In the genomic region with DNA sequence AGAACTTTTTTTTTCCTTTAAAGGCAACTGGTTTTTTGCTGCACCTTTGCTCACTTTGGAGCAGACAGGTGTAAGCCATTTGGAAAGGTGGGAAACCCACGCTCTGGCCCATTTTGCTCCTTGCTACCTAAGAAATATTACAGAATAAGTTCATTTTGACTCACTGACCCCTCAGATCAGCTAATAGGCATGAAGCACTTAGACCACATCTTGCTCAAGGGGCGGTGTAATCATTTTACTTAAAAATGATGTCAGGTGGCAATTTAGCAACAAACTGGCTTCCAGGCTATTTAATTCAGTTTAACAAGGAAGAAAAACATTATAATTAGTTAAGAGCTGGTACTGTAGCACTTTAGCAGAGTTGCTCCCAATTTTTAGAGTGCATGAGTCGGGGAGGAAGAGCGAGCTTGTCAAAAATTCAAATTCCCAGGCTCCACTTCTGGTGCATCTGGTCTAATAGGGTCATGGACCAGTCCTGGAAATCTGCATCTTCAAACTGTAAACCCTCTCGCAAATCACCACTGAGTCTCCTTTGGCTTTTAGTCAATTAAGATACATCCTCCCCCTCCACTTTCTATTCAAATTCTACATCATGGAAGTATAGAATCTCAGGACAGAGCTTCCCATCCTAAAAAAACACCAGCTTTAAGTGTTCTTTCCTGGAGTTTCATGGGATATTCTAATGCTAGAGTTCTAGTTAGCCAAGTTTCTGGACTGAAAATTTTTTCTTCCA, we compare ENCODE assay signal across 1 cellular context.
TF ChIP-seq lines count a peak whose summit lies in the region.

No MANE protein-coding gene starts in this region.

TF ChIP-seq in SK-N-SH, 30 proteins besides CTCF, POLR2A, EP300 and RAD21 (continued from another document):
- TF ChIP-seq, protein P1, sequence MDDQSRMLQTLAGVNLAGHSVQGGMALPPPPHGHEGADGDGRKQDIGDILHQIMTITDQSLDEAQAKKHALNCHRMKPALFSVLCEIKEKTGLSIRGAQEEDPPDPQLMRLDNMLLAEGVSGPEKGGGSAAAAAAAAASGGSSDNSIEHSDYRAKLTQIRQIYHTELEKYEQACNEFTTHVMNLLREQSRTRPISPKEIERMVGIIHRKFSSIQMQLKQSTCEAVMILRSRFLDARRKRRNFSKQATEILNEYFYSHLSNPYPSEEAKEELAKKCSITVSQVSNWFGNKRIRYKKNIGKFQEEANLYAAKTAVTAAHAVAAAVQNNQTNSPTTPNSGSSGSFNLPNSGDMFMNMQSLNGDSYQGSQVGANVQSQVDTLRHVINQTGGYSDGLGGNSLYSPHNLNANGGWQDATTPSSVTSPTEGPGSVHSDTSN (IDR thresholded peaks at IDR 0.05) = no peak
- no peak for TF ChIP-seq MEF2A (IDR thresholded peaks at IDR 0.05; ENCODE audit: borderline replicate concordance, low read depth)
- TF ChIP-seq RXRA (IDR thresholded peaks at IDR 0.05; ENCODE audit: borderline replicate concordance, low read depth) = no peak
- no peak for TF ChIP-seq NRF1 (IDR thresholded peaks at IDR 0.05; ENCODE audit: low read depth, low read length)
